ENCODE assay signal across 9 cellular contexts in the genomic region with DNA sequence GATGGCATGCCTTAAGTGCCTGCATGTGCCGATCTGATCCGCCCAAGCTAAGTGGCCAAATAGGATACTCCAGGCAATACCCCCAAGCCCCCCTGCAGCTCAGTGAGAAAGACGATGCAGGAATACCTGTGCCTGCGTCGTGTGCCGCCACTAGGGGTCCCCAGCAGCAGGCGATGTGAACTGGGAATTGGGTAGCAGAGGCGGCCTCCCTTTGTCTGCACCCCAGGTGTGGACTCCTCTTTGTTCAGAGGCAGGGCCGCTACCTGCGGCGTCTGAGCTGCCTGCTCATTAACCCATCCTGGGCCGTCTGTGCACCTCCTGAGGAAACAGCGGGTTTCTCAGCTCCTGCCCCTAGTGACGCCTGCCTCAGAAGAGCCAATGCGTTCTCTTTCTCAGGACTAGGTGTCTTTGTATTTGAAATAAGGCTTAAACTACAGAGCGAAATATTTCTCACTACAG. TPM values are rescaled to one million over a fixed set of nuclear protein-coding genes. Genes with fewer than 3 reads are reported as not detected.
DNase-seq lines count a peak whose midpoint lies in the region; ATAC-seq, FAIRE-seq and TF ChIP-seq lines count a peak whose summit lies in the region.
"Had no signal": no experiment of that assay in that cellular context is flagged by ENCODE, and none has a peak within 500 bp of the region (broad histone marks: within the 10 kb centered on the region; RNA-seq: fewer than 3 reads in every experiment).

No MANE protein-coding gene starts in this region.

- DNase-seq in AML-193 (lab: John Stamatoyannopoulos, UW): peak; percentile 20 to 52
- peak; percentile 89 for DNase-seq in NCI-H1417 treated with DMSO at 0.1 percent for 48 hours (lab: John Stamatoyannopoulos, UW)
- peak; percentile 15 for DNase-seq in T follicular helper cell (ENCODE audit: low read depth)
- DNase-seq in T47D (ENCODE audit: low read depth in 1 of 2, low spot score in 1 of 2): peak; percentile 65 to 74
- peak; percentile 80 for DNase-seq in kidney
- DNase-seq in stimulated activated CD4-positive, alpha-beta T cell treated with anti-CD3 and anti-CD28 coated beads, Interleukin-4, amount 100 ng/mL, for 48 hours (ENCODE audit: low read depth in 2 of 2): peak; percentile 27 to 37
- no peak for DNase-seq in glomerular visceral epithelial cell (ENCODE audit: extremely low spot score)

- no peak for FAIRE-seq in kidney (lab: Jason Lieb, UNC)

- ATAC-seq in GM19467 (IDR thresholded peaks at IDR 0.05; ENCODE audit: unreplicated experiment): peak; percentile 72

- H3K36me3 ChIP-seq in kidney (ENCODE audit: control insufficient read depth in 1 of 2, insufficient read depth in 2 of 2, low read length in 2 of 2): no peaks in the 10 kb centered on the region

- intact Hi-C loops in kidney (cut with DNase I): loop anchor here (5.0 kb wide), 1 partner anchor 218 kb away; no protein-coding TSS in a partner anchor

- no peaks in the 10 kb centered on the region for H3K9me3 ChIP-seq in kidney (ENCODE audit: control insufficient read depth in 1 of 2, low read length in 2 of 2)

- H3K4me1 ChIP-seq in kidney (ENCODE audit: control insufficient read depth in 1 of 2, insufficient read depth in 1 of 2, low read depth in 1 of 2, low read length in 2 of 2): no peaks in the 10 kb centered on the region

- H3K27ac ChIP-seq in kidney (ENCODE audit: low read depth in 2 of 2, low read length in 2 of 2): no peak overlapping the region
- H3K27ac ChIP-seq: skin epidermis had no signal

- peak; percentile 78 for TF ChIP-seq CTCF in kidney (IDR thresholded peaks at IDR 0.05; ENCODE audit: borderline replicate concordance, extremely low read depth, insufficient read depth)

- in situ Hi-C loops in T47D (cut with HindIII; ENCODE audit: low pct_unique_long_range_greater_than_20kb, low sequenced_read_pairs): no loop called here

- no peak overlapping the region for H3K9ac ChIP-seq in kidney (ENCODE audit: low read length in 2 of 2)

- peak overlapping the region in 1 of 2 donors; percentile 31 for H3K4me3 ChIP-seq in kidney (ENCODE audit: low read length in 2 of 2)
- H3K4me3 ChIP-seq: skin epidermis had no signal

RNA-seq across cellular contexts. Expression of a gene that starts 4.8 kb away (rescaled TPM):
- total RNA-seq in kidney: 22.5 TPM
- polyA plus RNA-seq in kidney (ENCODE audit: insufficient read depth, low read depth, low replicate concordance): 7.4 TPM

RNA-seq across cellular contexts. Expression of a gene that starts 43.4 kb away (rescaled TPM):
- total RNA-seq in kidney: 133 TPM
- polyA plus RNA-seq in kidney (ENCODE audit: insufficient read depth, low read depth, low replicate concordance): 104 TPM
